ENCODE assay signal across 7 cellular contexts in the genomic region with DNA sequence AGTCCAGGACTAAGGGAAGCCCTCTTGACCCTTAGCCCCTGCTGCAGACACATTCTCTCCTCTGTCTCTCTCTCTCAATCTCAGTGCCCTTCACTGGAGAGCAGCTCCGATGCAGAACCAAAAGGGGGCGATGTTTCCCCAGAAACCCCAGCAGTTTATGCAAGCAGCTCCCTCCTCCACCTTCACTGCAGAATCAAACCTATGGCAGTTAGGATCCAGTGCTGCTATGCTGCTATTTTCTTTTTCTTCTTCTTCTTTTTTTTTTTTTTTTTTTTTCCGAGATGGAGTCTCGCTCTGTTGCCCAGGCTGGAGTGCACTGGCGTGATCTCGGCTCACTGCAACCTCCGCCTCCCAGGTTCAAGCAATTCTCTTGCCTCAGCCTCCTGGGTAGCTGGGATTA.
DNase-seq lines count a peak whose midpoint lies in the region; TF ChIP-seq lines count a peak whose summit lies in the region.
"Not testable (repeated sequence)": the region's sequence is repeated elsewhere in the genome, so short reads cannot be mapped to it uniquely, and the experiment has no call there.

No MANE protein-coding gene starts in this region.

- DNase-seq in GM12865 (ENCODE audit: low read depth) (peak; percentile 87), NCI-H1105 (lab: John Stamatoyannopoulos, UW) (peak; percentile 32), SIG-M5 treated with dmso at 0.1 percent for 504 hours (lab: John Stamatoyannopoulos, UW; ENCODE audit: unreplicated experiment) (peak; percentile 59), activated T-cell treated with anti-CD3 and anti-CD28 coated beads for 1 hour (ENCODE audit: low read depth) (peak; percentile 72), ecto neural progenitor cell (ENCODE audit: low spot score) (peak; percentile 84), left kidney (ENCODE audit: low read depth, low spot score) (peak; percentile 92)
- DNase-seq in stimulated activated CD4-positive, alpha-beta T cell treated with anti-CD3 and anti-CD28 coated beads, Interleukin-12 subunit alpha, Interleukin-12 subunit beta, amount 100 ng/mL, for 4 hours, result peak; percentile 74

- peak; percentile 89 for TF ChIP-seq CTCF in GM12865 (IDR thresholded peaks at IDR 0.05; ENCODE audit: insufficient read depth, low read depth, low read length, missing control alignments)

- H3K4me3 ChIP-seq in GM12865 (ENCODE audit: low read depth, low read length), result not testable (repeated sequence)

Comparison
In these comparisons a context has a peak if more than half of its experiments do, and no peak if none do; other contexts are left out.
1. DNase-seq: peak in every context shown above with its lines; median percentile 92 in left kidney; 87 in GM12865; 84 in ecto neural progenitor cell; 74 in stimulated activated CD4-positive, alpha-beta T cell treated with anti-CD3 and anti-CD28 coated beads, Interleukin-12 subunit alpha, Interleukin-12 subunit beta, amount 100 ng/mL, for 4 hours; 72 in activated T-cell treated with anti-CD3 and anti-CD28 coated beads for 1 hour; 59 in SIG-M5 treated with dmso at 0.1 percent for 504 hours; 32 in NCI-H1105.